ENCODE assay signal across 9 cellular contexts in the genomic region with DNA sequence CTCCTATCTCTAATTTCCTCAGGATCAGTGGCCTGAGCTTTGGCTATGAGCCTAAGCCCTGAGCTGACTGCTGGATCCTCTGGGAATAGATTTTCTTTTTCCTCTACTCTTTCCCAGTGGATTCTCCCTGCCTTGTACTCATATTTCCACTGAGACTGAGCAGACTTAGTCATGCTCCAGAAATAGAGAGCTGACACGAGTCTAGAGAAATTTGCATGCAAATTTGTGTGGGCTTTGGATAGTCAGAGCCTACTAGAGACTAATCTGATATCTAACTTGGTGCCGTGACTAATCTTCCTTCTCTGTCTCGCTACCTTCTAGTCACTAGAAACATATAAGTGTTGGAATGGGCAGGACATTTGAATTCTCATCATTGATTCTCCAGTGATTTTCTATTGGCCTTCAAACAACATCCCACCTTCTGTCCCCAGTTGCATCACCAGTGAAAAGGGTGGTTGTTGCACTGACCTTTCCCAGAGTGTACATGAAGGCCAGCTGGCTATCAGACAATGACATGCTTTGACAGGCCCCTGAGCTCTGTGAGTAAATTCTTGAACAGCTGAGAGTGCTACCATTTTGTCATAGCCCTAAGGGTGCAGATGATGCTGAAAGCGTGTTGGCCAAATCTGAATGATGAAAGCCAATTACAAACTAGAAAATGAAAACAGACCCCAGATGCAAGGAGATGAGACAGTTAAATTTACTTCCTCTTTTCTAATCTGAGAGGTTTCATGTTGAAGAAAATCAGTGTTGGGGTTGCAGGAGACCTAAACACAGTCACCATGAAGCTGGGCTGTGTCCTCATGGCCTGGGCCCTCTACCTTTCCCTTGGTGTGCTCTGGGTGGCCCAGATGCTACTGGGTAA. TPM values are rescaled to one million over a fixed set of nuclear protein-coding genes. Genes with fewer than 3 reads are reported as not detected.
DNase-seq lines count a peak whose midpoint lies in the region; ATAC-seq, FAIRE-seq and TF ChIP-seq lines count a peak whose summit lies in the region.
"Had no signal": no experiment of that assay in that cellular context is flagged by ENCODE, and none has a peak within 500 bp of the region (broad histone marks: within the 10 kb centered on the region; RNA-seq: fewer than 3 reads in every experiment).

Gene FCRLA, plus strand, starts transcription at position 747 of the 865 bp plus-strand sequence. Its CDS starts 36 bp downstream, at position 783.

- no peaks in the 10 kb centered on the region for H3K36me3 Mint-ChIP-seq in activated naive CD4-positive, alpha-beta T cell treated with anti-CD3 and anti-CD28 coated beads, Interleukin-2, amount 50 U/mL, for 72 hours
- no peaks in the 10 kb centered on the region for H3K36me3 Mint-ChIP-seq in activated naive CD4-positive, alpha-beta T cell treated with anti-CD3 and anti-CD28 coated beads, Interleukin-2, amount 10 ng/mL, durations not matched to agents 7 days and 5 days

- peaks cover 30% of the 10 kb centered on the region for H3K27me3 Mint-ChIP-seq in activated naive CD4-positive, alpha-beta T cell treated with anti-CD3 and anti-CD28 coated beads, Interleukin-2, amount 10 ng/mL, durations not matched to agents 7 days and 5 days

- peak; percentile 90 to 94 for ATAC-seq in activated naive CD4-positive, alpha-beta T cell treated with anti-CD3 and anti-CD28 coated beads, Interleukin-2, amount 50 U/mL, for 72 hours
- ATAC-seq in HG02885 (IDR thresholded peaks at IDR 0.05; ENCODE audit: poor library complexity, unreplicated experiment) = peak; percentile 72
- ATAC-seq in upper lobe of left lung (ENCODE audit: low FRiP score in 2 of 2) = no peak

- WGBS in upper lobe of left lung, 2 donors = 53 to 64% methylated on average over 4 of the region's 4 CpGs

- no peak for TF ChIP-seq EP300 in upper lobe of left lung (IDR thresholded peaks at IDR 0.05)

- H3K4me3 ChIP-seq in cardiac muscle cell = no peak within 1 kb of the TSS
- H3K4me3 ChIP-seq in upper lobe of left lung = no peak within 1 kb of the TSS

- H3K9me3 Mint-ChIP-seq in activated naive CD4-positive, alpha-beta T cell treated with anti-CD3 and anti-CD28 coated beads, Interleukin-2, amount 50 U/mL, for 72 hours = no peaks in the 10 kb centered on the region
- no peaks in the 10 kb centered on the region for H3K9me3 Mint-ChIP-seq in activated naive CD4-positive, alpha-beta T cell treated with anti-CD3 and anti-CD28 coated beads, Interleukin-2, amount 10 ng/mL, durations not matched to agents 7 days and 5 days

- peaks cover under 1% of the 10 kb centered on the region for H3K4me1 Mint-ChIP-seq in activated naive CD4-positive, alpha-beta T cell treated with anti-CD3 and anti-CD28 coated beads, Interleukin-2, amount 10 ng/mL, durations not matched to agents 7 days and 5 days

- DNase-seq in activated naive CD4-positive, alpha-beta T cell treated with anti-CD3 and anti-CD28 coated beads, Interleukin-2, amount 50 U/mL, for 72 hours (ENCODE audit: low spot score in 2 of 2) = no peak
- DNase-seq in activated naive CD4-positive, alpha-beta T cell treated with anti-CD3 and anti-CD28 coated beads, Interleukin-2, amount 10 ng/mL, durations not matched to agents 7 days and 5 days = no peak
- DNase-seq in RCC 7860 (ENCODE audit: low spot score) (peak; percentile 81), cardiac muscle cell (ENCODE audit: low read depth in 1 of 2, low spot score in 1 of 2) (peak; percentile 2 to 86), NCI-H1048 (lab: John Stamatoyannopoulos, UW) (no peak), upper lobe of left lung (no peak)
- no peak for DNase-seq in activated T-cell treated with anti-CD3 and anti-CD28 coated beads, Interleukin-2, amount 50 U/mL, for 1 hour

- CTCF ChIA-PET in activated naive CD4-positive, alpha-beta T cell treated with anti-CD3 and anti-CD28 coated beads, Interleukin-2, amount 10 ng/mL, durations not matched to agents 7 days and 5 days (lab: Charles Lee) = interaction anchor here (1.6 kb wide), 1 partner anchor 31 kb away, joined by 7 read pairs; no protein-coding TSS in a partner anchor

- H3K4me1 ChIP-seq in cardiac muscle cell (ENCODE audit: low read depth) = no peaks in the 10 kb centered on the region
- no peaks in the 10 kb centered on the region for H3K4me1 ChIP-seq in upper lobe of left lung

- peak; percentile 15 for FAIRE-seq in RCC 7860 (lab: Jason Lieb, UNC)

- H3K27ac ChIP-seq in cardiac muscle cell (peak within 1 kb of the TSS; percentile 42), upper lobe of left lung (no peak within 1 kb of the TSS)

- no peak for TF ChIP-seq POLR2A in upper lobe of left lung (IDR thresholded peaks at IDR 0.05)

- no peak within 1 kb of the TSS for H3K4me3 Mint-ChIP-seq in activated naive CD4-positive, alpha-beta T cell treated with anti-CD3 and anti-CD28 coated beads, Interleukin-2, amount 10 ng/mL, durations not matched to agents 7 days and 5 days

- H3K36me3 ChIP-seq in cardiac muscle cell (no peaks in the 10 kb centered on the region), upper lobe of left lung (no peaks in the 10 kb centered on the region)

- H3K27me3 ChIP-seq in cardiac muscle cell (peaks cover 16% of the 10 kb centered on the region), upper lobe of left lung (no peaks in the 10 kb centered on the region)

- no peak for TF ChIP-seq CTCF in cardiac muscle cell (IDR thresholded peaks at IDR 0.05; ENCODE audit: low read depth, low read length)
- no peak for TF ChIP-seq CTCF in upper lobe of left lung (IDR thresholded peaks at IDR 0.05)

- H3K27ac Mint-ChIP-seq in activated naive CD4-positive, alpha-beta T cell treated with anti-CD3 and anti-CD28 coated beads, Interleukin-2, amount 50 U/mL, for 72 hours = no peak within 1 kb of the TSS
- no peak within 1 kb of the TSS for H3K27ac Mint-ChIP-seq in activated naive CD4-positive, alpha-beta T cell treated with anti-CD3 and anti-CD28 coated beads, Interleukin-2, amount 10 ng/mL, durations not matched to agents 7 days and 5 days

- H3K9me3 ChIP-seq in cardiac muscle cell (ENCODE audit: low read depth) = no peaks in the 10 kb centered on the region
- H3K9me3 ChIP-seq in upper lobe of left lung = no peaks in the 10 kb centered on the region

RNA-seq across cellular contexts. Expression of gene FCRLA, which starts in this region (rescaled TPM):
- total RNA-seq in activated naive CD4-positive, alpha-beta T cell treated with anti-CD3 and anti-CD28 coated beads, Interleukin-2, amount 50 U/mL, for 72 hours = not detected
- total RNA-seq in cardiac muscle cell = 0.18 TPM in 1 of 2 replicates, not detected in the other
- polyA plus RNA-seq in cardiac muscle cell = 0.39 TPM in 1 of 2 replicates, not detected in the other
- 1 to 10 TPM in 2 of 6 donors, under 1 TPM in 1, not detected in 3; 0.52 to 1.2 (median 1.0) TPM for total RNA-seq in upper lobe of left lung
- total RNA-seq: dermis microvascular lymphatic vessel endothelial cell had no signal

Comparison
In these comparisons a context has a peak if more than half of its experiments do, and no peak if none do; other contexts are left out.
1. Peak in ATAC-seq in activated naive CD4-positive, alpha-beta T cell treated with anti-CD3 and anti-CD28 coated beads, Interleukin-2, amount 50 U/mL, for 72 hours; RNA of the gene not detected or under 1 TPM.
2. Peak in DNase-seq and H3K27ac ChIP-seq in cardiac muscle cell; RNA of the gene not detected or under 1 TPM.